ENCODE assay signal across 31 cellular contexts in the genomic region with DNA sequence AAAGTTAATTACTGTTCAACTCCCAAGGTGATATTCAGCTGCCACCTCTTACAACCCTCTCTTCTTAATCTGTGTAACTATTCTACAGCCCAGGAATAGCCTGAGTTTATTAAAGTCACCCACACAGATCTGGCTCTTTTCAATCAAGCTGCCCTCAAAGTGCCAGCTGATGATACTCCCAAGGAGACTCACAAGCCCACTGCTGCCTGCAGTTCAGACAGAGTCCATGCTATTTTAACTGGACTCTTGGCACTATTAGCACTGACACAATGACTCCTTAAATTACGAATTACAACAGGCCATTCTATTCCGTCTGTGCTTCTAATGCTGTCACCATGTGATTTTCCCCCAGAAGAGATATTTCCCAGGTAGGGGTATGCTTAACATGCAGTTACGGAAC. TPM values are rescaled to one million over a fixed set of nuclear protein-coding genes. Genes with fewer than 3 reads are reported as not detected.
DNase-seq lines count a peak whose midpoint lies in the region; ATAC-seq, FAIRE-seq and TF ChIP-seq lines count a peak whose summit lies in the region.
"Had no signal": no experiment of that assay in that cellular context is flagged by ENCODE, and none has a peak within 500 bp of the region (broad histone marks: within the 10 kb centered on the region; RNA-seq: fewer than 3 reads in every experiment).

No MANE protein-coding gene starts in this region.

- no peak overlapping the region for H3K4me2 ChIP-seq in astrocyte (ENCODE audit: low read length)
- H3K4me2 ChIP-seq: PC-9 had no signal

- no peaks in the 10 kb centered on the region for H3K9me3 Mint-ChIP-seq in CD8-positive, alpha-beta memory T cell
- no peaks in the 10 kb centered on the region for H3K9me3 Mint-ChIP-seq in astrocyte (ENCODE audit: unreplicated experiment)
- H3K9me3 Mint-ChIP-seq: activated naive CD4-positive, alpha-beta T cell treated with anti-CD3 and anti-CD28 coated beads, Interleukin-2, amount 50 U/mL, for 24 hours; activated T-helper 1 cell treated with anti-CD3 and anti-CD28 coated beads, Interleukin-12 subunit alpha, Interleukin-12 subunit beta, Interleukin-2, Interleukin-4 antibody, amounts not matched to agents 30 ng/mL and 10 ng/mL and 1 ng/mL, durations not matched to agents 14 hours and 24 hours and 36 hours; central memory CD8-positive, alpha-beta T cell; IgD-negative memory B cell had no signal

- H3K27me3 Mint-ChIP-seq in CD8-positive, alpha-beta memory T cell, result no peaks in the 10 kb centered on the region
- no peaks in the 10 kb centered on the region for H3K27me3 Mint-ChIP-seq in astrocyte (ENCODE audit: low read depth, unreplicated experiment)
- H3K27me3 Mint-ChIP-seq: activated naive CD4-positive, alpha-beta T cell treated with anti-CD3 and anti-CD28 coated beads, Interleukin-2, amount 50 U/mL, for 24 hours; B cell; central memory CD8-positive, alpha-beta T cell; IgD-negative memory B cell had no signal

- peak overlapping the region in 6 of 8 donors; percentile 2 to 66 (median 36) for H3K27ac Mint-ChIP-seq in CD8-positive, alpha-beta memory T cell
- H3K27ac Mint-ChIP-seq in astrocyte (ENCODE audit: unreplicated experiment), result peak overlapping the region; percentile 8
- H3K27ac Mint-ChIP-seq: activated naive CD4-positive, alpha-beta T cell treated with anti-CD3 and anti-CD28 coated beads, Interleukin-2, amount 50 U/mL, for 24 hours; activated T-helper 1 cell treated with anti-CD3 and anti-CD28 coated beads, Interleukin-12 subunit alpha, Interleukin-12 subunit beta, Interleukin-2, Interleukin-4 antibody, amounts not matched to agents 30 ng/mL and 10 ng/mL and 1 ng/mL, durations not matched to agents 14 hours and 24 hours and 36 hours; B cell had no signal

- peaks cover 20% of the 10 kb centered on the region for H3K36me3 ChIP-seq in CD8-positive, alpha-beta memory T cell (ENCODE audit: insufficient read depth, low read length)
- peaks cover 22% of the 10 kb centered on the region for H3K36me3 ChIP-seq in astrocyte (ENCODE audit: insufficient read depth, low read length)
- peaks cover 55% of the 10 kb centered on the region for H3K36me3 ChIP-seq in left ventricle myocardium inferior
- peaks cover 0 to 48% of the 10 kb centered on the region in 2 donors for H3K36me3 ChIP-seq in gastrocnemius medialis
- H3K36me3 ChIP-seq in brain microvascular endothelial cell (replicated peaks), result peaks cover 31% of the 10 kb centered on the region

- H3K4me3 ChIP-seq in CD8-positive, alpha-beta memory T cell (ENCODE audit: low read length), result no peak overlapping the region
- no peak overlapping the region for H3K4me3 ChIP-seq in astrocyte (ENCODE audit: insufficient read depth, low read depth, low read length)
- H3K4me3 ChIP-seq in left ventricle myocardium inferior, result no peak overlapping the region
- no peak overlapping the region for H3K4me3 ChIP-seq in gastrocnemius medialis
- H3K4me3 ChIP-seq in brain microvascular endothelial cell (ENCODE audit: low read depth, low read length), result no peak overlapping the region
- H3K4me3 ChIP-seq: HAP-1, PC-9, stomach, transverse colon had no signal

- no peaks in the 10 kb centered on the region for H3K27me3 ChIP-seq in CD8-positive, alpha-beta memory T cell (ENCODE audit: insufficient read depth, low read length, poor library complexity, severe bottlenecking)
- H3K27me3 ChIP-seq in astrocyte (ENCODE audit: insufficient read depth, low read length) (no peaks in the 10 kb centered on the region), left ventricle myocardium inferior (ENCODE audit: low read depth) (no peaks in the 10 kb centered on the region), gastrocnemius medialis (no peaks in the 10 kb centered on the region), brain microvascular endothelial cell (replicated peaks) (no peaks in the 10 kb centered on the region)
- H3K27me3 ChIP-seq: stomach, transverse colon had no signal

- POLR2A ChIA-PET in CD8-positive, alpha-beta memory T cell (lab: Charles Lee), result no interaction called here

- H3K9ac ChIP-seq in astrocyte (ENCODE audit: low read length), result no peak overlapping the region

- H4K20me1 ChIP-seq in astrocyte (ENCODE audit: insufficient read depth, low read length), result peaks cover 22% of the 10 kb centered on the region

- H3K4me1 ChIP-seq in CD8-positive, alpha-beta memory T cell (ENCODE audit: insufficient read depth, low read length), result no peaks in the 10 kb centered on the region
- H3K4me1 ChIP-seq in astrocyte (ENCODE audit: insufficient read depth, low read length) (no peaks in the 10 kb centered on the region), left ventricle myocardium inferior (peaks cover 44% of the 10 kb centered on the region), gastrocnemius medialis (peaks cover 12 to 25% of the 10 kb centered on the region in 2 donors)
- H3K4me1 ChIP-seq: HAP-1 had no signal

- FAIRE-seq in astrocyte (lab: Jason Lieb, UNC) (no peak), RCC 7860 (lab: Jason Lieb, UNC) (no peak)
- FAIRE-seq: endothelial cell of umbilical vein, keratinocyte had no signal

- CTCF ChIA-PET in CD8-positive, alpha-beta memory T cell (lab: Charles Lee), result interaction anchor here (0.9 to 1.0 kb wide), 2 partner anchors 18 to 26 kb away, joined by 3 read pairs; no protein-coding TSS in a partner anchor

- no peak overlapping the region for H2AFZ ChIP-seq in astrocyte (ENCODE audit: low read depth, low read length)
- H2AFZ ChIP-seq: PC-9 had no signal

- no peak for TF ChIP-seq POLR2A in gastrocnemius medialis (IDR thresholded peaks at IDR 0.05)

- H3K9me3 ChIP-seq in CD8-positive, alpha-beta memory T cell (ENCODE audit: low read length), result no peaks in the 10 kb centered on the region
- H3K9me3 ChIP-seq in astrocyte (ENCODE audit: insufficient read depth, low read depth, low read length) (no peaks in the 10 kb centered on the region), left ventricle myocardium inferior (replicated peaks) (no peaks in the 10 kb centered on the region), gastrocnemius medialis (no peaks in the 10 kb centered on the region)
- H3K9me3 ChIP-seq: HAP-1, stomach, transverse colon had no signal

- peaks cover 28 to 55% (median 51%) of the 10 kb centered on the region in 3 donors for H3K4me1 Mint-ChIP-seq in CD8-positive, alpha-beta memory T cell
- peaks cover 2% of the 10 kb centered on the region for H3K4me1 Mint-ChIP-seq in astrocyte (ENCODE audit: low read depth, unreplicated experiment)

- in situ Hi-C loops in gastrocnemius medialis (cut with MboI; ENCODE audit: low sequenced_read_pairs in 4 of 4), result no loop called here
- in situ Hi-C loops in brain microvascular endothelial cell (cut with HindIII; ENCODE audit: low pct_ligation_motif_present, low sequenced_read_pairs), result no loop called here

- TF ChIP-seq CTCF in astrocyte (IDR thresholded peaks at IDR 0.05; ENCODE audit: insufficient read depth, low read depth, low read length) (no peak), left ventricle myocardium inferior (IDR thresholded peaks at IDR 0.05; ENCODE audit: borderline replicate concordance) (no peak), gastrocnemius medialis (IDR thresholded peaks at IDR 0.05 in 4 of 5, conservative IDR thresholded peaks at IDR 0.05 in 1 of 5) (no peak), brain microvascular endothelial cell (IDR thresholded peaks at IDR 0.05; ENCODE audit: low read depth, low read length, missing control alignments) (no peak)

- no peak overlapping the region for H3K27ac ChIP-seq in CD8-positive, alpha-beta memory T cell (ENCODE audit: low read depth, low read length)
- H3K27ac ChIP-seq in astrocyte (ENCODE audit: low read depth, low read length) (no peak overlapping the region), left ventricle myocardium inferior (replicated peaks) (peak overlapping the region; percentile 78), gastrocnemius medialis (peak overlapping the region; percentile 74 to 86 (median 82)), brain microvascular endothelial cell (no peak overlapping the region)
- H3K27ac ChIP-seq: PC-9, stomach, transverse colon, VCaP had no signal

- peaks cover 15% of the 10 kb centered on the region for H3K79me2 ChIP-seq in astrocyte (ENCODE audit: insufficient read depth, low read length)

- no peak for DNase-seq in CD8-positive, alpha-beta memory T cell
- DNase-seq in astrocyte (ENCODE audit: low read depth) (no peak), left ventricle myocardium inferior (no peak), gastrocnemius medialis (peak in 1 of 2 donors; percentile 67), foreskin melanocyte (no peak), RCC 7860 (ENCODE audit: low spot score) (no peak), COR-L47 (lab: John Stamatoyannopoulos, UW) (no peak), brain microvascular endothelial cell (no peak)
- DNase-seq: activated CD4-positive, alpha-beta T cell treated with anti-CD3 and anti-CD28 coated beads, Interleukin-2, amount 50 U/mL, for 1 hour; anterior cingulate cortex; GDM1; mammary epithelial cell; NCI-H1092 treated with DMSO at 0.1 percent for 48 hours; NCI-H187 treated with DMSO at 0.1 percent for 48 hours; NCI-H2171 treated with DMSO at 0.1 percent for 48 hours; NCI-H524; NK-92 treated with Interleukin-12 subunit alpha and Interleukin-12 subunit beta, amount 100 ng/mL, for 24 hours; PC-9; SIG-M5; stomach; T-helper 9 cell; transverse colon had no signal

- H3K36me3 Mint-ChIP-seq in CD8-positive, alpha-beta memory T cell, result peaks cover 6 to 70% (median 17%) of the 10 kb centered on the region in 3 donors
- H3K36me3 Mint-ChIP-seq in astrocyte (ENCODE audit: low read depth, unreplicated experiment), result peaks cover 13% of the 10 kb centered on the region

- no peak overlapping the region for H3K4me3 Mint-ChIP-seq in CD8-positive, alpha-beta memory T cell
- no peak overlapping the region for H3K4me3 Mint-ChIP-seq in astrocyte (ENCODE audit: unreplicated experiment)
- H3K4me3 Mint-ChIP-seq: activated naive CD4-positive, alpha-beta T cell treated with anti-CD3 and anti-CD28 coated beads, Interleukin-2, amount 50 U/mL, for 24 hours; activated T-helper 1 cell treated with anti-CD3 and anti-CD28 coated beads, Interleukin-12 subunit alpha, Interleukin-12 subunit beta, Interleukin-2, Interleukin-4 antibody, amounts not matched to agents 30 ng/mL and 10 ng/mL and 1 ng/mL, durations not matched to agents 14 hours and 24 hours and 36 hours; B cell; central memory CD8-positive, alpha-beta T cell had no signal

- intact Hi-C loops in left ventricle myocardium inferior (cut with micrococcal nuclease) (no loop called here), gastrocnemius medialis (cut with DNase I; ENCODE audit: low total_unique reads) (no loop called here)

- ATAC-seq in gastrocnemius medialis, result peak; percentile 88 to 96

RNA-seq across cellular contexts. Expression of a gene that starts 26.3 kb away (rescaled TPM):
- 10 to 100 TPM; 63.5 to 74.0 TPM for total RNA-seq in CD8-positive, alpha-beta memory T cell
- 121 TPM for polyA plus RNA-seq in CD8-positive, alpha-beta memory T cell
- 120 and 132 TPM in 2 replicates for total RNA-seq in astrocyte
- 137 TPM for total RNA-seq in left ventricle myocardium inferior
- total RNA-seq in gastrocnemius medialis, result 100 to 1,000 TPM in 2 of 4 donors, 10 to 100 TPM in 2; 67.2 to 116 (median 89.9) TPM

RNA-seq across cellular contexts. Expression of a gene that starts 34.6 kb away (rescaled TPM):
- total RNA-seq in CD8-positive, alpha-beta memory T cell, result 10 to 100 TPM; 68.0 to 68.3 TPM
- polyA plus RNA-seq in CD8-positive, alpha-beta memory T cell, result 143 TPM
- 73.1 and 73.5 TPM in 2 replicates for total RNA-seq in astrocyte
- total RNA-seq in left ventricle myocardium inferior, result 31.6 TPM
- 10 to 100 TPM; 40.4 to 63.8 (median 55.0) TPM for total RNA-seq in gastrocnemius medialis

Comparison
In these comparisons a context has a peak if more than half of its experiments do, and no peak if none do; other contexts are left out.
1. H3K27ac ChIP-seq: peak in left ventricle myocardium inferior (single experiment) and gastrocnemius medialis (4 of 4); none in CD8-positive, alpha-beta memory T cell (single experiment), astrocyte (single experiment) and brain microvascular endothelial cell (single experiment).